Comparison of ENCODE assay signal across 23 cellular contexts in the genomic region with DNA sequence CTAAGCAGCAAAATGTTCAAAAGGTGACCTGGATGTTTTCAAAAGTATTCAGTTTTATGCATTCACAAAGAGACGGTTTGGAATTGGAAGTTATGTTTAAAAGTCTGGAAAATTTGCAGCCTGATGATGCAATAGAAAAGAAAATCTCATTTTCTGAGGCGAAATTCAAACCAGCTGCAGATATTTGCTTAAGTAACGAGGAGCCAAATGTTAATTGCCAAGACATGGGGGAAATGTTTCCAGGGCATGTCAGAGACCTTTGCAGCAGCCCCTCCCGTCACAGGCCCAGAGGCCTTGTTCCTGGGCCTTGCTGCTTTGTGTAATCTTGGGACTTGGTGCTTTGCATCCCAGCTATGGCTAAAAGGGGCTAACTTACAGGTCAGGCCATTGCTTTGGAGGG.
"Had no signal": no experiment of that assay in that cellular context is flagged by ENCODE, and none has a peak within 500 bp of the region (broad histone marks: within the 10 kb centered on the region; RNA-seq: fewer than 3 reads in every experiment).

No MANE protein-coding gene starts in this region.

- H3K4me2 ChIP-seq: PC-9 had no signal

- H3K27ac ChIP-seq: brain microvascular endothelial cell, PC-9 had no signal

- H3K36me3 Mint-ChIP-seq: activated CD8-positive, alpha-beta memory T cell treated with anti-CD3 and anti-CD28 coated beads, Interleukin-2, amount 10 ng/mL, durations not matched to agents 7 days and 5 days had no signal

- H3K4me1 Mint-ChIP-seq: activated B cell treated with CpG ODN at 0.5 μM for 24 hours had no signal

- H3K27me3 Mint-ChIP-seq: activated CD4-positive, alpha-beta T cell treated with anti-CD3 and anti-CD28 coated beads, Interleukin-2, amount 10 ng/mL, durations not matched to agents 24 days and 14 days; activated CD8-positive, alpha-beta memory T cell treated with anti-CD3 and anti-CD28 coated beads, Interleukin-2, amount 10 ng/mL, durations not matched to agents 7 days and 5 days; activated naive CD8-positive, alpha-beta T cell; activated T-cell treated with anti-CD3 and anti-CD28 coated beads, Interleukin-2, amount 50 U/mL, for 24 hours; T-helper 17 cell had no signal

- H3K9me3 Mint-ChIP-seq: activated B cell treated with CpG ODN at 0.5 μM for 24 hours; activated CD4-positive, alpha-beta T cell treated with anti-CD3 and anti-CD28 coated beads, Interleukin-2, amount 10 ng/mL, durations not matched to agents 24 days and 14 days had no signal

- ATAC-seq: activated CD8-positive, alpha-beta memory T cell treated with anti-CD3 and anti-CD28 coated beads, Interleukin-2, amount 10 ng/mL, durations not matched to agents 7 days and 5 days; T-helper 17 cell had no signal

- H2AFZ ChIP-seq: PC-9 had no signal

- H3K4me3 Mint-ChIP-seq: activated B cell treated with CpG ODN at 0.5 μM for 24 hours; activated CD4-positive, alpha-beta T cell treated with anti-CD3 and anti-CD28 coated beads, Interleukin-2, amount 10 ng/mL, durations not matched to agents 24 days and 14 days; activated CD8-positive, alpha-beta memory T cell treated with anti-CD3 and anti-CD28 coated beads, Interleukin-2, amount 10 ng/mL, durations not matched to agents 7 days and 5 days; activated naive CD4-positive, alpha-beta T cell treated with anti-CD3 and anti-CD28 coated beads for 36 hours; activated naive CD8-positive, alpha-beta T cell; activated T-cell treated with anti-CD3 and anti-CD28 coated beads, Interleukin-2, amount 50 U/mL, for 24 hours; T-helper 17 cell had no signal

- H3K27me3 ChIP-seq: brain microvascular endothelial cell had no signal

- H3K27ac Mint-ChIP-seq: activated B cell treated with CpG ODN at 0.5 μM for 24 hours; activated CD4-positive, alpha-beta T cell treated with anti-CD3 and anti-CD28 coated beads, Interleukin-2, amount 10 ng/mL, durations not matched to agents 24 days and 14 days; activated CD8-positive, alpha-beta memory T cell treated with anti-CD3 and anti-CD28 coated beads, Interleukin-2, amount 10 ng/mL, durations not matched to agents 7 days and 5 days; activated naive CD4-positive, alpha-beta T cell treated with anti-CD3 and anti-CD28 coated beads for 36 hours; activated naive CD8-positive, alpha-beta T cell; activated T-cell treated with anti-CD3 and anti-CD28 coated beads, Interleukin-2, amount 50 U/mL, for 24 hours had no signal

- H3K36me3 ChIP-seq: brain microvascular endothelial cell had no signal

- DNase-seq: activated B cell treated with CpG ODN at 0.5 μM for 24 hours; activated CD4-positive, alpha-beta T cell treated with anti-CD3 and anti-CD28 coated beads for 1 hour; activated CD4-positive, alpha-beta T cell treated with anti-CD3 and anti-CD28 coated beads, Interleukin-2, amount 10 ng/mL, durations not matched to agents 24 days and 14 days; activated CD4-positive, alpha-beta T cell treated with anti-CD3 and anti-CD28 coated beads, Interleukin-2, amount 50 U/mL, for 48 hours; activated CD8-positive, alpha-beta memory T cell treated with anti-CD3 and anti-CD28 coated beads, Interleukin-2, amount 10 ng/mL, durations not matched to agents 7 days and 5 days; activated gamma-delta T cell; activated naive CD4-positive, alpha-beta T cell treated with anti-CD3 and anti-CD28 coated beads for 36 hours; activated T-cell treated with anti-CD3 and anti-CD28 coated beads, Interleukin-2, amount 50 U/mL, for 24 hours; brain microvascular endothelial cell; cerebellar nuclear complex; NCI-H1092 treated with DMSO at 0.1 percent for 48 hours; NCI-H1417 treated with DMSO at 0.1 percent for 48 hours; NCI-H1694 treated with DMSO at 0.1 percent for 48 hours; NCI-H2029 treated with DMSO at 0.1 percent for 48 hours; NCI-H345; NCI-H510A; NCI-H526 treated with DMSO at 0.1 percent for 48 hours; NK-92 treated with Interleukin-12 subunit alpha and Interleukin-12 subunit beta, amount 100 ng/mL, for 24 hours; PC-9; SIG-M5; T-helper 17 cell; T-helper 9 cell had no signal

- H3K4me3 ChIP-seq: PC-9 had no signal
